Comparison of ENCODE assay signal across 8 cellular contexts in genomic region chr2:117785740-117786139, GRCh38. TPM values are rescaled to one million over a fixed set of nuclear protein-coding genes. Genes with fewer than 3 reads are reported as not detected.
A peak's percentile ranks its signal among the peaks of the same experiment; 100 is the strongest.
DNase-seq lines count a peak whose midpoint lies in the region; ATAC-seq and TF ChIP-seq lines count a peak whose summit lies in the region.
"Had no signal": no experiment of that assay in that cellular context is flagged by ENCODE, and none has a peak within 500 bp of the region (broad histone marks: within the 10 kb centered on the region; RNA-seq: fewer than 3 reads in every experiment).

No MANE protein-coding gene starts in this region.

- TF ChIP-seq CTCF in Peyer's patch (IDR thresholded peaks at IDR 0.05) (peak in 5 of 6 experiments; percentile 49 to 61 (median 56)), mammary epithelial cell (conservative IDR thresholded peaks at IDR 0.05 in 1 of 2, IDR thresholded peaks at IDR 0.05 in 1 of 2; ENCODE audit: extremely low read depth in 1 of 2, insufficient read depth in 1 of 2, low read depth in 1 of 2, low read length in 2 of 2) (peak; percentile 65 to 73)

- no peaks in the 10 kb centered on the region for H3K79me2 ChIP-seq in mammary epithelial cell (ENCODE audit: insufficient read depth, low read length)

- peaks cover 2% of the 10 kb centered on the region for H3K27me3 Mint-ChIP-seq in memory B cell

- H3K27ac Mint-ChIP-seq in memory B cell, result no peak overlapping the region
- H3K27ac Mint-ChIP-seq: activated naive CD8-positive, alpha-beta T cell had no signal

- intact Hi-C loops in mammary epithelial cell (cut with micrococcal nuclease), result no loop called here

- H3K27ac ChIP-seq in Peyer's patch (no peak overlapping the region), mammary epithelial cell (ENCODE audit: insufficient read depth, low read depth, low read length) (no peak overlapping the region)

- no peaks in the 10 kb centered on the region for H3K36me3 Mint-ChIP-seq in memory B cell

- H3K9me3 ChIP-seq in Peyer's patch (peaks cover 0 to 4% (median 0%) of the 10 kb centered on the region in 4 donors), mammary epithelial cell (replicated peaks; ENCODE audit: insufficient read depth, low read length) (no peaks in the 10 kb centered on the region)

- TF ChIP-seq POLR2A in Peyer's patch (IDR thresholded peaks at IDR 0.05), result no peak

- no peaks in the 10 kb centered on the region for H3K27me3 ChIP-seq in Peyer's patch
- no peaks in the 10 kb centered on the region for H3K27me3 ChIP-seq in mammary epithelial cell (ENCODE audit: insufficient read depth, low read length)

- no peak overlapping the region for H3K9ac ChIP-seq in mammary epithelial cell (ENCODE audit: insufficient read depth, low read length)

- in situ Hi-C loops in mammary epithelial cell (cut with MboI; ENCODE audit: low sequenced_read_pairs in 2 of 2), result no loop called here

- peaks cover 13% of the 10 kb centered on the region for H3K9me3 Mint-ChIP-seq in memory B cell

- no peak overlapping the region for H2AFZ ChIP-seq in mammary epithelial cell (ENCODE audit: low read depth, low read length)

- ATAC-seq in memory B cell (ENCODE audit: low read depth), result peak; percentile 68

- no TSS peak for BruUV-seq in mammary epithelial cell (replicated peaks; lab: Mats Ljungman, UMichigan)

- CTCF ChIA-PET in mammary epithelial cell (lab: Charles Lee; ENCODE audit: low non-redundant PET), result interaction anchor here (0.6 to 0.7 kb wide), 3 partner anchors 9 to 1218 kb away, joined by 3 to 7 read pairs (median 4); no protein-coding TSS in a partner anchor

- no peak overlapping the region for H3K4me2 ChIP-seq in mammary epithelial cell (ENCODE audit: insufficient read depth, low read depth, low read length)

- H3K4me1 Mint-ChIP-seq in memory B cell, result no peaks in the 10 kb centered on the region

- H3K4me3 Mint-ChIP-seq in memory B cell, result no peak overlapping the region
- H3K4me3 Mint-ChIP-seq: activated naive CD8-positive, alpha-beta T cell had no signal

- dilution Hi-C loops in mammary epithelial cell (cut with HindIII; ENCODE audit: low sequenced_read_pairs), result no loop called here

- DNase-seq in DMS153 treated with DMSO at 0.1 percent for 48 hours (lab: John Stamatoyannopoulos, UW; ENCODE audit: unreplicated experiment) (peak; percentile 42), GM19238 (ENCODE audit: insufficient read length, low spot score) (peak; percentile 6), Peyer's patch (peak in 1 of 3 donors; percentile 50), mammary epithelial cell (peak; percentile 19), memory B cell (ENCODE audit: low spot score in 2 of 2) (peak; percentile 26 to 35), mesenteric fat pad (ENCODE audit: low spot score) (no peak)
- DNase-seq in Jurkat, Clone E6-1 (ENCODE audit: low read depth, low spot score), result peak; percentile 74

- H3K36me3 ChIP-seq in Peyer's patch, result no peaks in the 10 kb centered on the region
- no peaks in the 10 kb centered on the region for H3K36me3 ChIP-seq in mammary epithelial cell (ENCODE audit: insufficient read depth, low read length)

- H3K4me1 ChIP-seq in Peyer's patch (no peaks in the 10 kb centered on the region), mammary epithelial cell (ENCODE audit: insufficient read depth, low read length) (no peaks in the 10 kb centered on the region)

- H4K20me1 ChIP-seq in mammary epithelial cell (ENCODE audit: insufficient read depth, low read length), result no peaks in the 10 kb centered on the region

- H3K4me3 ChIP-seq in Jurkat, Clone E6-1 (ENCODE audit: low read length), result no peak overlapping the region
- H3K4me3 ChIP-seq in Peyer's patch (no peak overlapping the region), mammary epithelial cell (replicated peaks in 1 of 3; ENCODE audit: insufficient read depth in 1 of 3, low read depth in 2 of 3, low read length in 3 of 3) (no peak overlapping the region)

RNA-seq across cellular contexts. Expression of gene DDX18, which starts 28.8 kb away (rescaled TPM):
- 115 TPM for polyA plus RNA-seq in Jurkat, Clone E6-1 (2012; ENCODE audit: insufficient read depth, insufficient read length)
- total RNA-seq in Peyer's patch, result 10 to 100 TPM; 23.5 to 48.7 (median 33.5) TPM
- total RNA-seq in mammary epithelial cell, result 10 to 100 TPM; 51.3 to 69.7 TPM
- polyA plus RNA-seq in mammary epithelial cell, result 37.2 TPM
- polyA minus RNA-seq in mammary epithelial cell, result 25.4 TPM
- 51.6 TPM for total RNA-seq in mesenteric fat pad
